9 cellular contexts compared by ENCODE assay signal in the genomic region with DNA sequence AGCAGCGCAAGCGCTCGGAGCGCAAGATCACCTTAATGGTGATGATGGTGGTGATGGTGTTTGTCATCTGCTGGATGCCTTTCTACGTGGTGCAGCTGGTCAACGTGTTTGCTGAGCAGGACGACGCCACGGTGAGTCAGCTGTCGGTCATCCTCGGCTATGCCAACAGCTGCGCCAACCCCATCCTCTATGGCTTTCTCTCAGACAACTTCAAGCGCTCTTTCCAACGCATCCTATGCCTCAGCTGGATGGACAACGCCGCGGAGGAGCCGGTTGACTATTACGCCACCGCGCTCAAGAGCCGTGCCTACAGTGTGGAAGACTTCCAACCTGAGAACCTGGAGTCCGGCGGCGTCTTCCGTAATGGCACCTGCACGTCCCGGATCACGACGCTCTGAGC. TPM values are rescaled to one million over a fixed set of nuclear protein-coding genes. Genes with fewer than 3 reads are reported as not detected.
DNase-seq lines count a peak whose midpoint lies in the region; ATAC-seq, FAIRE-seq and TF ChIP-seq lines count a peak whose summit lies in the region.
"Had no signal": no experiment of that assay in that cellular context is flagged by ENCODE, and none has a peak within 500 bp of the region (broad histone marks: within the 10 kb centered on the region; RNA-seq: fewer than 3 reads in every experiment).

No MANE protein-coding gene starts in this region.

- no peaks in the 10 kb centered on the region for H3K9me1 ChIP-seq in keratinocyte (ENCODE audit: control insufficient read depth, extremely low read depth, insufficient read depth, low read length)

- no peak for DNase-seq in HFF-Myc (ENCODE audit: extremely low read depth, low read depth)
- peak; percentile 56 for DNase-seq in amniotic epithelial cell (ENCODE audit: low read depth)
- DNase-seq in keratinocyte (ENCODE audit: low read depth, low spot score) = no peak
- DNase-seq in stimulated activated naive B cell treated with anti-CD40 and anti-IgM and Interleukin-4, amounts not matched to agents 10 μg/mL and 1 μg/mL and 100 μg/mL, for 72 hours = no peak
- no peak for DNase-seq in BE2C
- DNase-seq: natural killer cell, PC-9 had no signal

- peaks cover 1 to 5% of the 10 kb centered on the region in 2 donors for H3K36me3 Mint-ChIP-seq in stimulated activated naive B cell treated with anti-CD40 and anti-IgM and Interleukin-4, amounts not matched to agents 10 μg/mL and 1 μg/mL and 100 μg/mL, for 72 hours

- H3K27me3 ChIP-seq in keratinocyte (ENCODE audit: control insufficient read depth, extremely low read depth, insufficient read depth, low read length) (peaks cover 50% of the 10 kb centered on the region), BE2C (no peaks in the 10 kb centered on the region)

- H2AFZ ChIP-seq in keratinocyte (ENCODE audit: control insufficient read depth, low read length) = no peak overlapping the region
- H2AFZ ChIP-seq: PC-9 had no signal

- no peak for ATAC-seq in stimulated activated naive B cell treated with anti-CD40 and anti-IgM and Interleukin-4, amounts not matched to agents 10 μg/mL and 1 μg/mL and 100 μg/mL, for 72 hours (replicated peaks)
- ATAC-seq in GM18870 (IDR thresholded peaks at IDR 0.05; ENCODE audit: unreplicated experiment) = no peak
- no peak for ATAC-seq in HG03565 (IDR thresholded peaks at IDR 0.05; ENCODE audit: unreplicated experiment)
- ATAC-seq: natural killer cell had no signal

- H3K9ac ChIP-seq in keratinocyte (ENCODE audit: control insufficient read depth, extremely low read depth, insufficient read depth, low read length) = no peak overlapping the region

- TF ChIP-seq CTCF in HFF-Myc (IDR thresholded peaks at IDR 0.05; ENCODE audit: low read depth, low read length, missing control alignments) (no peak), keratinocyte (optimal IDR thresholded peaks at IDR 0.05 in 1 of 3, IDR thresholded peaks at IDR 0.05 in 1 of 3, conservative IDR thresholded peaks at IDR 0.05 in 1 of 3; ENCODE audit: extremely low read depth in 1 of 3, insufficient read depth in 2 of 3, low read length in 3 of 3) (no peak), BE2C (IDR thresholded peaks at IDR 0.05; ENCODE audit: low read depth, low read length) (no peak)

- peaks cover 2 to 13% of the 10 kb centered on the region in 2 donors for H3K4me1 Mint-ChIP-seq in stimulated activated naive B cell treated with anti-CD40 and anti-IgM and Interleukin-4, amounts not matched to agents 10 μg/mL and 1 μg/mL and 100 μg/mL, for 72 hours

- peaks cover 2% of the 10 kb centered on the region for H4K20me1 ChIP-seq in keratinocyte (ENCODE audit: control insufficient read depth, extremely low read depth, insufficient read depth, low read length)

- H3K4me3 Mint-ChIP-seq in stimulated activated naive B cell treated with anti-CD40 and anti-IgM and Interleukin-4, amounts not matched to agents 10 μg/mL and 1 μg/mL and 100 μg/mL, for 72 hours = no peak overlapping the region

- H3K4me1 ChIP-seq in keratinocyte (ENCODE audit: control insufficient read depth, extremely low read depth, insufficient read depth, low read length) = peaks cover 20% of the 10 kb centered on the region
- H3K4me1 ChIP-seq in BE2C = no peaks in the 10 kb centered on the region

- no peak overlapping the region for H3K27ac ChIP-seq in keratinocyte (ENCODE audit: control insufficient read depth, insufficient read depth, low read length)
- H3K27ac ChIP-seq: PC-9 had no signal

- H3K27ac Mint-ChIP-seq in stimulated activated naive B cell treated with anti-CD40 and anti-IgM and Interleukin-4, amounts not matched to agents 10 μg/mL and 1 μg/mL and 100 μg/mL, for 72 hours = peak overlapping the region; percentile 67
- H3K27ac Mint-ChIP-seq: natural killer cell had no signal

- FAIRE-seq in keratinocyte (lab: Jason Lieb, UNC) = no peak

- dilution Hi-C loops in keratinocyte (cut with MboI; ENCODE audit: extremely low pct_ligation_motif_present, low sequenced_read_pairs) = no loop called here

- H3K9me3 Mint-ChIP-seq in stimulated activated naive B cell treated with anti-CD40 and anti-IgM and Interleukin-4, amounts not matched to agents 10 μg/mL and 1 μg/mL and 100 μg/mL, for 72 hours = peaks cover 4% of the 10 kb centered on the region in 2 donors

- H3K27me3 Mint-ChIP-seq in stimulated activated naive B cell treated with anti-CD40 and anti-IgM and Interleukin-4, amounts not matched to agents 10 μg/mL and 1 μg/mL and 100 μg/mL, for 72 hours = peaks cover 48 to 66% of the 10 kb centered on the region in 2 donors

- H3K79me2 ChIP-seq in keratinocyte (ENCODE audit: control insufficient read depth, insufficient read depth, low read length) = no peaks in the 10 kb centered on the region

- H3K4me3 ChIP-seq in HFF-Myc (replicated peaks; ENCODE audit: low read depth, low read length) = peak overlapping the region; percentile 51
- peak overlapping the region in 1 of 3 experiments; percentile 48 for H3K4me3 ChIP-seq in keratinocyte (ENCODE audit: control insufficient read depth in 2 of 3, extremely low read depth in 1 of 3, insufficient read depth in 2 of 3, low read depth in 1 of 3, low read length in 3 of 3)
- H3K4me3 ChIP-seq in BE2C (ENCODE audit: low read depth, low read length) = no peak overlapping the region
- H3K4me3 ChIP-seq: PC-9 had no signal

- H3K9me3 ChIP-seq in keratinocyte (ENCODE audit: control insufficient read depth, low read depth, low read length) (peaks cover 7% of the 10 kb centered on the region), BE2C (peaks cover 5% of the 10 kb centered on the region; the same call in 1 of the 2 replicates)

- H3K36me3 ChIP-seq in keratinocyte (ENCODE audit: control insufficient read depth in 2 of 2, extremely low read depth in 1 of 2, insufficient read depth in 2 of 2, low read length in 2 of 2) (no peaks in the 10 kb centered on the region), BE2C (no peaks in the 10 kb centered on the region)

- peak overlapping the region; percentile 62 for H3K4me2 ChIP-seq in keratinocyte (ENCODE audit: control insufficient read depth, extremely low read depth, insufficient read depth, low read depth, low read length)
- H3K4me2 ChIP-seq: PC-9 had no signal

RNA-seq across cellular contexts. Expression of gene SSTR1, which starts 2.5 kb away (rescaled TPM):
- 0.03 to 0.05 TPM in 2 of 3 replicates, not detected in the other for polyA plus RNA-seq in keratinocyte
- polyA plus RNA-seq in keratinocyte (2011; ENCODE audit: low read depth) = not detected
- 0.05 and 0.06 TPM in 2 replicates for polyA plus RNA-seq in keratinocyte (2011; cell fraction: cytosol; rRNA removed)
- polyA plus RNA-seq in keratinocyte (2011; cell fraction: nucleus; rRNA removed) = 0.31 and 0.35 TPM in 2 replicates
- not detected in 2 replicates for polyA plus RNA-seq in keratinocyte (2012; ENCODE audit: low replicate concordance)
- 0.06 TPM in 1 of 3 replicates, not detected in the others for polyA minus RNA-seq in keratinocyte
- polyA minus RNA-seq in keratinocyte (2011; cell fraction: cytosol; rRNA and poly(A)+ RNA removed) = 1.3 TPM
- polyA minus RNA-seq in keratinocyte (2011; cell fraction: nucleus; rRNA and poly(A)+ RNA removed) = 0.42 and 0.78 TPM in 2 replicates
- polyA plus RNA-seq in BE2C (2012; ENCODE audit: insufficient read depth, insufficient read length, low read depth) = 2.1 TPM

RNA-seq across cellular contexts. Expression of gene CLEC14A, which starts 45.7 kb away (rescaled TPM):
- polyA plus RNA-seq in keratinocyte = not detected in 3 replicates
- polyA plus RNA-seq in keratinocyte (2011; ENCODE audit: low read depth) = not detected
- not detected in 2 replicates for polyA plus RNA-seq in keratinocyte (2011; cell fraction: cytosol; rRNA removed)
- not detected in 2 replicates for polyA plus RNA-seq in keratinocyte (2011; cell fraction: nucleus; rRNA removed)
- polyA plus RNA-seq in keratinocyte (2012; ENCODE audit: low replicate concordance) = not detected in 2 replicates
- polyA minus RNA-seq in keratinocyte = not detected in 3 replicates
- polyA minus RNA-seq in keratinocyte (2011; cell fraction: cytosol; rRNA and poly(A)+ RNA removed) = not detected
- not detected in 2 replicates for polyA minus RNA-seq in keratinocyte (2011; cell fraction: nucleus; rRNA and poly(A)+ RNA removed)
- 0.90 TPM for polyA plus RNA-seq in BE2C (2012; ENCODE audit: insufficient read depth, insufficient read length, low read depth)
